In genomic region chrY:2935606-2936521, GRCh38 we compare ENCODE assay signal across 9 cellular contexts. TPM values are rescaled to one million over a fixed set of nuclear protein-coding genes. Genes with fewer than 3 reads are reported as not detected.
DNase-seq lines count a peak whose midpoint lies in the region; ATAC-seq, FAIRE-seq and TF ChIP-seq lines count a peak whose summit lies in the region.
"Had no signal": no experiment of that assay in that cellular context is flagged by ENCODE, and none has a peak within 500 bp of the region (broad histone marks: within the 10 kb centered on the region; RNA-seq: fewer than 3 reads in every experiment).

No MANE protein-coding gene starts in this region.

- no peaks in the 10 kb centered on the region for H3K27me3 ChIP-seq in sigmoid colon
- H3K27me3 ChIP-seq: right lobe of liver had no signal

- TF ChIP-seq CTCF in sigmoid colon (IDR thresholded peaks at IDR 0.05) = peak in 2 of 4 experiments; percentile 49 to 56

- ATAC-seq in GM18868 (IDR thresholded peaks at IDR 0.05; ENCODE audit: unreplicated experiment) (peak; percentile 77), GM18505 (IDR thresholded peaks at IDR 0.05; ENCODE audit: unreplicated experiment) (no peak)

- H3K36me3 ChIP-seq in sigmoid colon = no peaks in the 10 kb centered on the region
- H3K36me3 ChIP-seq: right lobe of liver had no signal

- no peak for TF ChIP-seq POLR2A in GM18505 (IDR thresholded peaks at IDR 0.05; ENCODE audit: borderline replicate concordance, extremely low read depth, insufficient read depth, insufficient read length)
- no peak for TF ChIP-seq POLR2A in sigmoid colon (IDR thresholded peaks at IDR 0.05)

- TF ChIP-seq EP300 in sigmoid colon (IDR thresholded peaks at IDR 0.05) = no peak

- DNase-seq in HUDEP-2 (lab: John Stamatoyannopoulos, UW; ENCODE audit: unreplicated experiment in 76 of 76) = peak in 75 of 76 experiments; percentile 1 to 90 (median 76)
- DNase-seq in activated CD4-positive, alpha-beta T cell treated with anti-CD3 and anti-CD28 coated beads, Interleukin-2, amount 50 U/mL, for 1 hour = peak; percentile 82
- peak; percentile 0 to 48 for DNase-seq in frontal cortex (ENCODE audit: low spot score in 2 of 2)
- DNase-seq in stimulated activated CD4-positive, alpha-beta T cell treated with anti-CD3 and anti-CD28 coated beads, Interleukin-15, amount 100 ng/mL, for 24 hours = peak; percentile 88
- DNase-seq in SIG-M5 (lab: John Stamatoyannopoulos, UW) = no peak
- DNase-seq in sigmoid colon = no peak

- WGBS in sigmoid colon, 2 donors = 0 to 1% methylated on average over 74 of the region's 74 CpGs

- peaks cover 0 to 22% (median 0%) of the 10 kb centered on the region in 4 donors for H3K4me1 ChIP-seq in sigmoid colon
- H3K4me1 ChIP-seq: right lobe of liver had no signal

- H3K27ac ChIP-seq in sigmoid colon = peak overlapping the region in 2 of 4 donors; percentile 96 to 98
- H3K27ac ChIP-seq: right lobe of liver had no signal

- intact Hi-C loops in sigmoid colon (cut with DNase I) = no loop called here

- no peaks in the 10 kb centered on the region for H3K9me3 ChIP-seq in sigmoid colon
- H3K9me3 ChIP-seq: right lobe of liver had no signal

- no peak for FAIRE-seq in frontal cortex (lab: Jason Lieb, UNC)

- peak overlapping the region in 2 of 4 donors; percentile 58 to 66 for H3K4me3 ChIP-seq in sigmoid colon
- H3K4me3 ChIP-seq: right lobe of liver had no signal

RNA-seq across cellular contexts. Expression of gene ZFY, which starts 0.7 kb away (rescaled TPM):
- total RNA-seq in frontal cortex = 37.9 TPM
- total RNA-seq in sigmoid colon = 10 to 100 TPM in 2 of 4 donors, under 1 TPM in 1, not detected in 1; 0.16 to 34.6 (median 22.0) TPM
- polyA plus RNA-seq in sigmoid colon = 1 to 10 TPM in 2 of 3 donors, not detected in 1; 3.2 to 3.5 TPM

Comparison
In these comparisons a context has a peak if more than half of its experiments do, and no peak if none do; other contexts are left out.
1. DNase-seq: peak in HUDEP-2 (75 of 76), activated CD4-positive, alpha-beta T cell treated with anti-CD3 and anti-CD28 coated beads, Interleukin-2, amount 50 U/mL, for 1 hour (single experiment), frontal cortex (2 of 2) and stimulated activated CD4-positive, alpha-beta T cell treated with anti-CD3 and anti-CD28 coated beads, Interleukin-15, amount 100 ng/mL, for 24 hours (single experiment); none in SIG-M5 (single experiment) and sigmoid colon (single experiment).